Comparison of ENCODE assay signal across 7 cellular contexts in the genomic region with DNA sequence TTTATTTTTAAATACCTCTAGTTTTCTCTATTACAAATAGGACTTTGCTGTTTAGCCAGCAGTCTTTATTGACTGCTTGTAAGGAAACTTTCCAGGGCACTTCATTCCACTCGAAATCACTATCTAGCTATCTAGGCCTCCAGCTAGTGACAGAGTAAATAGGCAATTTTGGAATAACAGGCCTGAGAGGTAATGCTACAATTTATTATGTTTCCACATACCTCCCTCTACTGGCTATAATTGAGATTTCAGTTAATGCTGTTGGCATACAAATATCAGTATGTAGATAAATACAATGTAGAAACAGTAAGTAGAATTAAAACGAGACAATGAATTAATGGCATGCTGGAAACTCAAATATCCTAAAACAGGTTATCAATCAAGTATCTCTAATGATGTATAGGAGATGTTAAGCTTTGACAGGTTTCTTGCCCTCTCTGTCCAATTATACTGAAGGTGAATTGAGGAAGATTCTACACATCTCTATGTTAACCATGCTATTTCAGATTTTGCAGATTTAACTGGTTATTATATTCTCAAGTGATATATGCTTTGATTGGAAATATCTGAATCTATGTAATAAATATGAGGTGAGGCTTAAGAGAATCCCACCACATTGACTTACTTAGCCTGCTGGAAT. TPM values are rescaled to one million over a fixed set of nuclear protein-coding genes. Genes with fewer than 3 reads are reported as not detected.
A peak's percentile ranks its signal among the peaks of the same experiment; 100 is the strongest.
DNase-seq lines count a peak whose midpoint lies in the region; ATAC-seq and TF ChIP-seq lines count a peak whose summit lies in the region.

No MANE protein-coding gene starts in this region.

- H3K27me3 ChIP-seq in GM06990 (replicated peaks; ENCODE audit: control insufficient read depth, insufficient read depth, low read length) = no peaks in the 10 kb centered on the region
- H3K27me3 ChIP-seq in endodermal cell (ENCODE audit: control insufficient read depth, insufficient read depth, low read length, poor library complexity, severe bottlenecking) = no peaks in the 10 kb centered on the region

- no peak overlapping the region for H3K4me3 ChIP-seq in GM06990 (replicated peaks; ENCODE audit: low read depth, low read length)
- no peak overlapping the region for H3K4me3 ChIP-seq in endodermal cell (ENCODE audit: low read length)

- no peak overlapping the region for H3K9ac ChIP-seq in endodermal cell (ENCODE audit: extremely low read depth, low read length, poor library complexity, severe bottlenecking)

- no peaks in the 10 kb centered on the region for H3K27me3 Mint-ChIP-seq in endodermal cell (ENCODE audit: insufficient read depth)
- no peaks in the 10 kb centered on the region for H3K27me3 Mint-ChIP-seq in naive thymus-derived CD8-positive, alpha-beta T cell

- no peaks in the 10 kb centered on the region for H3K4me1 ChIP-seq in endodermal cell (ENCODE audit: control insufficient read depth, insufficient read depth, low read length)

- TF ChIP-seq CTCF in GM06990 (IDR thresholded peaks at IDR 0.05; ENCODE audit: insufficient read depth, low read length, poor library complexity, severe bottlenecking) (peak; percentile 45), endodermal cell (conservative IDR thresholded peaks at IDR 0.05) (peak; percentile 68)

- no peaks in the 10 kb centered on the region for H3K36me3 ChIP-seq in GM06990 (ENCODE audit: control insufficient read depth, insufficient read depth, low read length)
- peaks cover 52% of the 10 kb centered on the region for H3K36me3 ChIP-seq in endodermal cell (ENCODE audit: control insufficient read depth, insufficient read depth, low read length)

- 84% methylated on average over 2 of the region's 2 CpGs; no CpG with 5 or more reads in 1 of the 2 experiments for WGBS in endodermal cell (ENCODE audit: insufficient coverage in 1 of 2, insufficient read length in 1 of 2), 2 experiments

- H3K9me3 Mint-ChIP-seq in endodermal cell = no peaks in the 10 kb centered on the region
- H3K9me3 Mint-ChIP-seq in naive thymus-derived CD8-positive, alpha-beta T cell = no peaks in the 10 kb centered on the region

- peak; percentile 65 for ATAC-seq in HG02981 (IDR thresholded peaks at IDR 0.05; ENCODE audit: unreplicated experiment)
- peak; percentile 30 to 35 for ATAC-seq in naive thymus-derived CD8-positive, alpha-beta T cell

- H3K36me3 Mint-ChIP-seq in endodermal cell (ENCODE audit: low read depth) = peaks cover 28% of the 10 kb centered on the region
- peaks cover 4 to 63% (median 18%) of the 10 kb centered on the region in 3 donors for H3K36me3 Mint-ChIP-seq in naive thymus-derived CD8-positive, alpha-beta T cell

- no peak overlapping the region for H3K27ac ChIP-seq in endodermal cell (ENCODE audit: low read depth, low read length)

- DNase-seq in GM06990 (ENCODE audit: extremely low read depth, insufficient read length) (no peak), NOMO-1 treated with dmso at 0.1 percent for 144 hours (lab: John Stamatoyannopoulos, UW; ENCODE audit: unreplicated experiment) (peak; percentile 2), endodermal cell (no peak), NCI-H187 treated with DMSO at 0.1 percent for 48 hours (lab: John Stamatoyannopoulos, UW) (no peak), iPS-NIHi7 (ENCODE audit: extremely low spot score) (no peak)
- peak in 1 of 10 donors; percentile 3 for DNase-seq in naive thymus-derived CD8-positive, alpha-beta T cell

- no peaks in the 10 kb centered on the region for H3K9me3 ChIP-seq in endodermal cell (ENCODE audit: control insufficient read depth, low read length)

- H3K27ac Mint-ChIP-seq in endodermal cell = no peak overlapping the region
- no peak overlapping the region for H3K27ac Mint-ChIP-seq in naive thymus-derived CD8-positive, alpha-beta T cell

- POLR2A ChIA-PET in naive thymus-derived CD8-positive, alpha-beta T cell (lab: Charles Lee) = no interaction called here

- no peaks in the 10 kb centered on the region for H3K4me1 Mint-ChIP-seq in endodermal cell
- peaks cover 5 to 11% (median 7%) of the 10 kb centered on the region in 4 donors for H3K4me1 Mint-ChIP-seq in naive thymus-derived CD8-positive, alpha-beta T cell

- H3K4me3 Mint-ChIP-seq in endodermal cell = no peak overlapping the region
- no peak overlapping the region for H3K4me3 Mint-ChIP-seq in naive thymus-derived CD8-positive, alpha-beta T cell

RNA-seq across cellular contexts. Expression of a gene that starts 7.2 kb away (rescaled TPM):
- total RNA-seq in endodermal cell = 10 to 100 TPM; 12.7 to 14.9 TPM
- 19.2 TPM for polyA plus RNA-seq in endodermal cell (2013, experiment 1 of 2)
- polyA plus RNA-seq in endodermal cell (2013, experiment 2 of 2) = 16.2 TPM
- 10 to 100 TPM; 22.4 to 24.5 TPM for total RNA-seq in naive thymus-derived CD8-positive, alpha-beta T cell
- polyA plus RNA-seq in naive thymus-derived CD8-positive, alpha-beta T cell = 10 to 100 TPM; 19.6 to 26.9 (median 23.1) TPM

RNA-seq across cellular contexts. Expression of a gene that starts 29.7 kb away (rescaled TPM):
- 10 to 100 TPM; 31.7 to 36.4 TPM for total RNA-seq in endodermal cell
- 9.7 TPM for polyA plus RNA-seq in endodermal cell (2013, experiment 1 of 2)
- 10.4 TPM for polyA plus RNA-seq in endodermal cell (2013, experiment 2 of 2)
- total RNA-seq in naive thymus-derived CD8-positive, alpha-beta T cell = 10 to 100 TPM; 11.5 to 13.8 TPM
- 1 to 10 TPM; 4.0 to 5.9 (median 5.5) TPM for polyA plus RNA-seq in naive thymus-derived CD8-positive, alpha-beta T cell

RNA-seq across cellular contexts. Expression of a gene that starts 37.7 kb away (rescaled TPM):
- total RNA-seq in endodermal cell = not detected
- not detected for polyA plus RNA-seq in endodermal cell (2013, experiment 1 of 2)
- polyA plus RNA-seq in endodermal cell (2013, experiment 2 of 2) = not detected
- not detected for total RNA-seq in naive thymus-derived CD8-positive, alpha-beta T cell
- polyA plus RNA-seq in naive thymus-derived CD8-positive, alpha-beta T cell = not detected
